7 cellular contexts compared by ENCODE assay signal in the genomic region with DNA sequence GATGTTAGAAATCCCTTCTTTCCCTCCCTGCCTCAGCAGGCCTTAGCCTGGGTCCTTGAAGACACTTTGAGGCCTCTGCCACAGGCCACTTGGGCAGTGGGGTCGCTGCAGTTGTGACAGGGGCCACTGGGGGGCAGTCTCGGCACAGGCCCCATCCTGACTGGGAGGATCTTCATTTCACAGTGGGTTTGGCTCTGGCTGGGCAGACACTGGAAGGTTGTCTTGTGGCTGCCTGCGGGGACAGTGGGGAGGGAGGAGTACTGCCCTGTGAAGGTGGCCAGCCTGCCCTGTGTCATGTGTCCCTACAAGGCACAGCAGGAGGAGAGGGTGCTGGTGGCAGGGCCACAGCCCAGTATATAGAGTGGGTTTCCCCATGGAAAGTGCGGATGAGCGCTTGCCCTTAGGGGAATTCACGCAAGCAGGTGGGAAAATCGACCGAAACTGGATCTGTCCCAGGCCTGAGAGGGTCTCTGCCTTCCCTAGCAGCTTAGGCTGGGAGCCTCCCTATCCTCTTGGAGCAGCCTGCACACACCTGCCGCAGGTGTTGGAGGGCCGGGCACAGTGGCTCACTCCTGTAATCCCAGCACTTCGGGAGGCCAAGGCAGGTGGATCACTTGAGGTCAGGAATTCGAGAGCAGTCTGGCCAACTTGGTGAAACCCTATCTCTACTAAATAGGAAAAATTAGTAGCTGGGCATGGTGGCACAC.
DNase-seq lines count a peak whose midpoint lies in the region; ATAC-seq and TF ChIP-seq lines count a peak whose summit lies in the region.

No MANE protein-coding gene starts in this region.

- H3K4me3 ChIP-seq in GM12875 (ENCODE audit: low read depth, low read length) = no peak overlapping the region
- no peak overlapping the region for H3K4me3 ChIP-seq in MM.1S (ENCODE audit: low read length)

- no peaks in the 10 kb centered on the region for H3K79me2 ChIP-seq in MM.1S (ENCODE audit: low read length)

- no peak overlapping the region for H3K9ac ChIP-seq in MM.1S (ENCODE audit: low read length)

- TF ChIP-seq CTCF in GM12875 (IDR thresholded peaks at IDR 0.05; ENCODE audit: borderline replicate concordance, insufficient read depth, low read depth, low read length) (peak; percentile 96), MM.1S (IDR thresholded peaks at IDR 0.05; ENCODE audit: low read length) (peak; percentile 69)

- no peak overlapping the region for H3K4me2 ChIP-seq in MM.1S (ENCODE audit: low read depth, low read length)

- no peak overlapping the region for H2AFZ ChIP-seq in MM.1S (ENCODE audit: low read length)

- H3K9me3 ChIP-seq in MM.1S (replicated peaks; ENCODE audit: insufficient read depth, low read length) = no peaks in the 10 kb centered on the region

- no peak overlapping the region for H3K27ac ChIP-seq in MM.1S (ENCODE audit: low read length)

- H3K36me3 ChIP-seq in MM.1S (replicated peaks; ENCODE audit: insufficient read depth, low read length) = no peaks in the 10 kb centered on the region

- no peaks in the 10 kb centered on the region for H4K20me1 ChIP-seq in MM.1S (ENCODE audit: insufficient read depth, low read length)

- DNase-seq in MM.1S = peak; percentile 13
- peak; percentile 32 for DNase-seq in central memory CD4-positive, alpha-beta T cell
- peak; percentile 53 for DNase-seq in kidney tubule cell (ENCODE audit: low spot score)
- DNase-seq in stimulated activated CD4-positive, alpha-beta T cell treated with anti-CD3 and anti-CD28 coated beads, TNF-alpha, amount 100 ng/mL, for 1 hour (ENCODE audit: low read depth in 3 of 3, low spot score in 1 of 3) = peak; percentile 4 to 56 (median 19)

- H3K4me1 ChIP-seq in MM.1S (ENCODE audit: low read length) = no peaks in the 10 kb centered on the region

- H3F3A ChIP-seq in MM.1S (ENCODE audit: insufficient read depth, low read length) = no peaks in the 10 kb centered on the region

- no peaks in the 10 kb centered on the region for H3K27me3 ChIP-seq in MM.1S (replicated peaks; ENCODE audit: insufficient read depth, low read length)

- peak; percentile 36 to 60 for ATAC-seq in activated CD4-positive, CD25-positive, alpha-beta regulatory T cell treated with anti-CD3 and anti-CD28 coated beads, Interleukin-2, amount 50 U/mL, for 24 hours
- no peak for ATAC-seq in GM21528 (IDR thresholded peaks at IDR 0.05; ENCODE audit: low FRiP score, unreplicated experiment)

- no peaks in the 10 kb centered on the region for H3K9me2 ChIP-seq in MM.1S (replicated peaks; ENCODE audit: insufficient read depth, low read length)
